ENCODE assay signal across 8 cellular contexts in genomic region chr1:148336191-148336918, GRCh38.
A peak's percentile ranks its signal among the peaks of the same experiment; 100 is the strongest.
DNase-seq lines count a peak whose midpoint lies in the region; ATAC-seq and TF ChIP-seq lines count a peak whose summit lies in the region.
"Not testable (repeated sequence)": the region's sequence is repeated elsewhere in the genome, so short reads cannot be mapped to it uniquely, and the experiment has no call there.

No MANE protein-coding gene starts in this region.

- intact Hi-C loops in CD4-positive, alpha-beta memory T cell (cut with micrococcal nuclease), result loop anchor here (5.0 to 10.0 kb wide), 2 partner anchors 74 to 182 kb away; partner anchors contain the start of gene NBPF11
- intact Hi-C loops in left ventricle myocardium inferior (cut with micrococcal nuclease), result not testable (repeated sequence)

- CTCF ChIA-PET in CD4-positive, alpha-beta memory T cell (lab: Charles Lee; ENCODE audit: partially characterized antibody), result interaction anchor here (1.0 to 2.1 kb wide), 3 partner anchors 10 to 18 kb away, joined by 3 to 12 read pairs (median 4); no protein-coding TSS in a partner anchor

- ATAC-seq in T-helper 17 cell; activated T-cell treated with anti-CD3 and anti-CD28 coated beads, Interleukin-2, amount 50 U/mL, for 4 hours; central memory CD8-positive, alpha-beta T cell (replicated peaks; ENCODE audit: extremely low read depth, poor library complexity, severe bottlenecking); naive thymus-derived CD8-positive, alpha-beta T cell: not testable (repeated sequence)

- not testable (repeated sequence) for TF ChIP-seq CTCF in left ventricle myocardium inferior (IDR thresholded peaks at IDR 0.05; ENCODE audit: borderline replicate concordance); type B pancreatic cell (conservative IDR thresholded peaks at IDR 0.05)

- H3K27ac Mint-ChIP-seq in CD4-positive, alpha-beta memory T cell, result peak overlapping the region; percentile 60 to 99 (median 98)
- H3K27ac Mint-ChIP-seq in T-helper 17 cell, result peak overlapping the region; percentile 100
- not testable (repeated sequence) for H3K27ac Mint-ChIP-seq in central memory CD8-positive, alpha-beta T cell (ENCODE audit: low read depth)
- peak overlapping the region in 9 of 10 donors; percentile 43 to 100 (median 83) for H3K27ac Mint-ChIP-seq in naive thymus-derived CD8-positive, alpha-beta T cell
- H3K27ac Mint-ChIP-seq in type B pancreatic cell, result peak overlapping the region; percentile 99

- H3K27me3 Mint-ChIP-seq in CD4-positive, alpha-beta memory T cell; activated T-cell treated with anti-CD3 and anti-CD28 coated beads, Interleukin-2, amount 50 U/mL, for 4 hours (ENCODE audit: low read depth); central memory CD8-positive, alpha-beta T cell; naive thymus-derived CD8-positive, alpha-beta T cell: not testable (repeated sequence)
- H3K27me3 Mint-ChIP-seq in T-helper 17 cell (peaks cover 10% of the 10 kb centered on the region), type B pancreatic cell (peaks cover 39% of the 10 kb centered on the region)

- H3K4me3 ChIP-seq in CD4-positive, alpha-beta memory T cell (ENCODE audit: low read length in 2 of 2); left ventricle myocardium inferior: not testable (repeated sequence)

- not testable (repeated sequence) for H3K9me3 Mint-ChIP-seq in CD4-positive, alpha-beta memory T cell; activated T-cell treated with anti-CD3 and anti-CD28 coated beads, Interleukin-2, amount 50 U/mL, for 4 hours; central memory CD8-positive, alpha-beta T cell; naive thymus-derived CD8-positive, alpha-beta T cell; type B pancreatic cell

- peaks cover 20 to 36% (median 31%) of the 10 kb centered on the region in 4 donors for H3K4me1 Mint-ChIP-seq in CD4-positive, alpha-beta memory T cell
- H3K4me1 Mint-ChIP-seq in T-helper 17 cell, result peaks cover 27% of the 10 kb centered on the region
- peaks cover 25% of the 10 kb centered on the region for H3K4me1 Mint-ChIP-seq in activated T-cell treated with anti-CD3 and anti-CD28 coated beads, Interleukin-2, amount 50 U/mL, for 4 hours (ENCODE audit: low read depth)
- peaks cover 37% of the 10 kb centered on the region for H3K4me1 Mint-ChIP-seq in central memory CD8-positive, alpha-beta T cell
- H3K4me1 Mint-ChIP-seq in naive thymus-derived CD8-positive, alpha-beta T cell, result peaks cover 27 to 38% (median 34%) of the 10 kb centered on the region in 4 donors
- H3K4me1 Mint-ChIP-seq in type B pancreatic cell (ENCODE audit: unreplicated experiment), result not testable (repeated sequence)

- H3K4me1 ChIP-seq in CD4-positive, alpha-beta memory T cell (ENCODE audit: insufficient read depth, low read length), result peaks cover 17% of the 10 kb centered on the region
- peaks cover 18% of the 10 kb centered on the region for H3K4me1 ChIP-seq in left ventricle myocardium inferior

- not testable (repeated sequence) for H3K9me3 ChIP-seq in CD4-positive, alpha-beta memory T cell (ENCODE audit: control insufficient read depth in 1 of 2, low read length in 2 of 2); T-helper 17 cell (ENCODE audit: control insufficient read depth, low read length, poor library complexity, severe bottlenecking); left ventricle myocardium inferior (replicated peaks)

- not testable (repeated sequence) for DNase-seq in CD4-positive, alpha-beta memory T cell; T-helper 17 cell; activated T-cell treated with anti-CD3 and anti-CD28 coated beads, Interleukin-2, amount 50 U/mL, for 4 hours; central memory CD8-positive, alpha-beta T cell (ENCODE audit: low spot score in 2 of 2); left ventricle myocardium inferior; naive thymus-derived CD8-positive, alpha-beta T cell; type B pancreatic cell (ENCODE audit: extremely low spot score, unreplicated experiment)
- peak; percentile 23 for DNase-seq in HT1080 (ENCODE audit: low read depth)

- not testable (repeated sequence) for H3K36me3 ChIP-seq in CD4-positive, alpha-beta memory T cell (ENCODE audit: insufficient read depth, low read length); left ventricle myocardium inferior

- POLR2A ChIA-PET in CD4-positive, alpha-beta memory T cell (lab: Charles Lee; ENCODE audit: partially characterized antibody), result interaction anchor here (1.0 to 1.1 kb wide), 2 partner anchors 28 to 73 kb away, joined by 3 read pairs; no protein-coding TSS in a partner anchor
- POLR2A ChIA-PET in naive thymus-derived CD8-positive, alpha-beta T cell (lab: Charles Lee), result interaction anchor here (0.8 kb wide), 1 partner anchor 12 kb away, joined by 3 read pairs; no protein-coding TSS in a partner anchor

- not testable (repeated sequence) for H3K36me3 Mint-ChIP-seq in CD4-positive, alpha-beta memory T cell; T-helper 17 cell (ENCODE audit: low read depth); activated T-cell treated with anti-CD3 and anti-CD28 coated beads, Interleukin-2, amount 50 U/mL, for 4 hours (ENCODE audit: insufficient read depth); naive thymus-derived CD8-positive, alpha-beta T cell; type B pancreatic cell
- peaks cover 10% of the 10 kb centered on the region for H3K36me3 Mint-ChIP-seq in central memory CD8-positive, alpha-beta T cell (ENCODE audit: insufficient read depth)

- not testable (repeated sequence) for H3K27ac ChIP-seq in CD4-positive, alpha-beta memory T cell (ENCODE audit: low read depth, low read length)
- H3K27ac ChIP-seq in left ventricle myocardium inferior (replicated peaks), result peak overlapping the region; percentile 9

- not testable (repeated sequence) for H3K27me3 ChIP-seq in CD4-positive, alpha-beta memory T cell (ENCODE audit: insufficient read depth, low read length); left ventricle myocardium inferior (ENCODE audit: low read depth)

- H3K4me3 Mint-ChIP-seq in CD4-positive, alpha-beta memory T cell, result peak overlapping the region in 7 of 8 donors; percentile 30 to 99 (median 98)
- H3K4me3 Mint-ChIP-seq in T-helper 17 cell (peak overlapping the region; percentile 99), type B pancreatic cell (peak overlapping the region; percentile 95)
- H3K4me3 Mint-ChIP-seq in activated T-cell treated with anti-CD3 and anti-CD28 coated beads, Interleukin-2, amount 50 U/mL, for 4 hours, result peak overlapping the region; percentile 91
- H3K4me3 Mint-ChIP-seq in central memory CD8-positive, alpha-beta T cell, result peak overlapping the region; percentile 88
- H3K4me3 Mint-ChIP-seq in naive thymus-derived CD8-positive, alpha-beta T cell, result peak overlapping the region in 8 of 10 donors; percentile 92 to 100 (median 98)
